1 cellular context compared by ENCODE assay signal in the genomic region with DNA sequence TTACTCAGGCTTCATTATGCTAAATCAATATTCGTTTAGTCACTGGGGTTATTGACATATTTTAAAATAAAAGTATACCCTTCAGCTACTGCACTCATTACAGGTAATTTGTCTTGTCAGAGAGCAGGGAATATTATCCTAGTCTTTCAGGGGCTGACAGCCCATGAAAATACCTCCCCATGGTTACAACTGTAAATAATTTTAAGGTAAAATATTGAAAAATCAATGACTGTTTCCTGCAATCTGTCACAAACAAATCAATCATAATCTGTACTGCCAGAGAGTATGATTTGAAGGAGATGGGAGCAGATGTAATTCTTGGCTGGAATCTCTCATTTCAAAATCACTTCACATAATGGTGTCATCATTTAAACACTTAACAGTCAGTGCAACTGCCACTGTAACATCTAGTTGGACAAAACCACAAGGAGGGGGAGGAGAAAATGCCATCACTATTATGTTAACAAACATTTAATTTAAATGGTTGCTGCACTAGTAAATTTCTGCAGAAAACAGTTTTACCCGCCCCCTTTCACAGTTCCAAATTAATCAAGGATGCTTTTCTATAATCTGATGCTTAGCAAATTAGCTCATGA.
A peak's percentile ranks its signal among the peaks of the same experiment; 100 is the strongest.
TF ChIP-seq lines count a peak whose summit lies in the region.

No MANE protein-coding gene starts in this region.

TF ChIP-seq in K562, 482 proteins besides CTCF, POLR2A, EP300 and RAD21:
- TF ChIP-seq, protein P1, sequence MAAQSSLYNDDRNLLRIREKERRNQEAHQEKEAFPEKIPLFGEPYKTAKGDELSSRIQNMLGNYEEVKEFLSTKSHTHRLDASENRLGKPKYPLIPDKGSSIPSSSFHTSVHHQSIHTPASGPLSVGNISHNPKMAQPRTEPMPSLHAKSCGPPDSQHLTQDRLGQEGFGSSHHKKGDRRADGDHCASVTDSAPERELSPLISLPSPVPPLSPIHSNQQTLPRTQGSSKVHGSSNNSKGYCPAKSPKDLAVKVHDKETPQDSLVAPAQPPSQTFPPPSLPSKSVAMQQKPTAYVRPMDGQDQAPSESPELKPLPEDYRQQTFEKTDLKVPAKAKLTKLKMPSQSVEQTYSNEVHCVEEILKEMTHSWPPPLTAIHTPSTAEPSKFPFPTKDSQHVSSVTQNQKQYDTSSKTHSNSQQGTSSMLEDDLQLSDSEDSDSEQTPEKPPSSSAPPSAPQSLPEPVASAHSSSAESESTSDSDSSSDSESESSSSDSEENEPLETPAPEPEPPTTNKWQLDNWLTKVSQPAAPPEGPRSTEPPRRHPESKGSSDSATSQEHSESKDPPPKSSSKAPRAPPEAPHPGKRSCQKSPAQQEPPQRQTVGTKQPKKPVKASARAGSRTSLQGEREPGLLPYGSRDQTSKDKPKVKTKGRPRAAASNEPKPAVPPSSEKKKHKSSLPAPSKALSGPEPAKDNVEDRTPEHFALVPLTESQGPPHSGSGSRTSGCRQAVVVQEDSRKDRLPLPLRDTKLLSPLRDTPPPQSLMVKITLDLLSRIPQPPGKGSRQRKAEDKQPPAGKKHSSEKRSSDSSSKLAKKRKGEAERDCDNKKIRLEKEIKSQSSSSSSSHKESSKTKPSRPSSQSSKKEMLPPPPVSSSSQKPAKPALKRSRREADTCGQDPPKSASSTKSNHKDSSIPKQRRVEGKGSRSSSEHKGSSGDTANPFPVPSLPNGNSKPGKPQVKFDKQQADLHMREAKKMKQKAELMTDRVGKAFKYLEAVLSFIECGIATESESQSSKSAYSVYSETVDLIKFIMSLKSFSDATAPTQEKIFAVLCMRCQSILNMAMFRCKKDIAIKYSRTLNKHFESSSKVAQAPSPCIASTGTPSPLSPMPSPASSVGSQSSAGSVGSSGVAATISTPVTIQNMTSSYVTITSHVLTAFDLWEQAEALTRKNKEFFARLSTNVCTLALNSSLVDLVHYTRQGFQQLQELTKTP (IDR thresholded peaks at IDR 0.05; ENCODE audit: low read depth in 1 of 2, partially characterized antibody in 2 of 2): no peak
- TF ChIP-seq SOX6 (IDR thresholded peaks at IDR 0.05): no peak
- TF ChIP-seq NCOA6 (IDR thresholded peaks at IDR 0.05): no peak
- no peak for TF ChIP-seq NCOA2 (IDR thresholded peaks at IDR 0.05; ENCODE audit: partially characterized antibody in 2 of 2)
- no peak for TF ChIP-seq OTX1 (CRISPR knock-in tag; IDR thresholded peaks at IDR 0.05)
- no peak for TF ChIP-seq HSF4 (CRISPR knock-in tag; IDR thresholded peaks at IDR 0.05; ENCODE audit: borderline replicate concordance)
- TF ChIP-seq, protein P2, sequence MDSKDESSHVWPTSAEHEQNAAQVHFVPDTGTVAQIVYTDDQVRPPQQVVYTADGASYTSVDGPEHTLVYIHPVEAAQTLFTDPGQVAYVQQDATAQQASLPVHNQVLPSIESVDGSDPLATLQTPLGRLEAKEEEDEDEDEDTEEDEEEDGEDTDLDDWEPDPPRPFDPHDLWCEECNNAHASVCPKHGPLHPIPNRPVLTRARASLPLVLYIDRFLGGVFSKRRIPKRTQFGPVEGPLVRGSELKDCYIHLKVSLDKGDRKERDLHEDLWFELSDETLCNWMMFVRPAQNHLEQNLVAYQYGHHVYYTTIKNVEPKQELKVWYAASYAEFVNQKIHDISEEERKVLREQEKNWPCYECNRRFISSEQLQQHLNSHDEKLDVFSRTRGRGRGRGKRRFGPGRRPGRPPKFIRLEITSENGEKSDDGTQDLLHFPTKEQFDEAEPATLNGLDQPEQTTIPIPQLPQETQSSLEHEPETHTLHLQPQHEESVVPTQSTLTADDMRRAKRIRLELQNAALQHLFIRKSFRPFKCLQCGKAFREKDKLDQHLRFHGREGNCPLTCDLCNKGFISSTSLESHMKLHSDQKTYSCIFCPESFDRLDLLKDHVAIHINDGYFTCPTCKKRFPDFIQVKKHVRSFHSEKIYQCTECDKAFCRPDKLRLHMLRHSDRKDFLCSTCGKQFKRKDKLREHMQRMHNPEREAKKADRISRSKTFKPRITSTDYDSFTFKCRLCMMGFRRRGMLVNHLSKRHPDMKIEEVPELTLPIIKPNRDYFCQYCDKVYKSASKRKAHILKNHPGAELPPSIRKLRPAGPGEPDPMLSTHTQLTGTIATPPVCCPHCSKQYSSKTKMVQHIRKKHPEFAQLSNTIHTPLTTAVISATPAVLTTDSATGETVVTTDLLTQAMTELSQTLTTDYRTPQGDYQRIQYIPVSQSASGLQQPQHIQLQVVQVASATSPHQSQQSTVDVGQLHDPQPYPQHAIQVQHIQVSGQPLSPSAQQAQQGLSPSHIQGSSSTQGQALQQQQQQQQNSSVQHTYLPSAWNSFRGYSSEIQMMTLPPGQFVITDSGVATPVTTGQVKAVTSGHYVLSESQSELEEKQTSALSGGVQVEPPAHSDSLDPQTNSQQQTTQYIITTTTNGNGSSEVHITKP (IDR thresholded peaks at IDR 0.05; ENCODE audit: partially characterized antibody): peak; percentile 56
- no peak for TF ChIP-seq FOSL1 (tag; conservative IDR thresholded peaks at IDR 0.05)
- no peak for TF ChIP-seq PCBP2 (IDR thresholded peaks at IDR 0.05; ENCODE audit: low read depth, low read length, poor library complexity, severe bottlenecking)
TF ChIP-seq in K562: peak in this region for 1.
